7 cellular contexts compared by ENCODE assay signal in genomic region chr10:130111115-130111847, GRCh38. TPM values are rescaled to one million over a fixed set of nuclear protein-coding genes. Genes with fewer than 3 reads are reported as not detected.
DNase-seq lines count a peak whose midpoint lies in the region; ATAC-seq, FAIRE-seq and TF ChIP-seq lines count a peak whose summit lies in the region.

No MANE protein-coding gene starts in this region.

- TF ChIP-seq POLR2A in GM12878 (IDR thresholded peaks at IDR 0.05; ENCODE audit: low read depth, low read length) = peak; percentile 73; the same call in 1 of the 2 replicates

- H3K27ac ChIP-seq in GM12878 (ENCODE audit: control insufficient read depth, insufficient read depth) = peak overlapping the region; percentile 87

- WGBS in GM12878 (ENCODE audit: insufficient coverage, insufficient replicate concordance, low lambda C conversion rate, missing lambda C conversion rate) = under 1% methylated on average over 47 of the region's 49 CpGs

- no peaks in the 10 kb centered on the region; the same call in 2 of the 3 replicates for H3K9me3 ChIP-seq in GM12878 (replicated peaks; ENCODE audit: control insufficient read depth, insufficient read depth, low read length)

- FAIRE-seq in GM12878 (lab: Jason Lieb, UNC) = peak; percentile 18

- CTCF ChIA-PET in GM12878 (lab: Yijun Ruan, JAX) = interaction anchor here (0.5 to 3.9 kb wide), 11 partner anchors 11 to 69 kb away, joined by 3 to 45 read pairs (median 9); partner anchors contain the start of gene GLRX3

- peak overlapping the region; percentile 100 for H2AFZ ChIP-seq in GM12878 (ENCODE audit: control insufficient read depth, low read depth, low read length)

- no peak for TF ChIP-seq RAD21 in GM12878 (IDR thresholded peaks at IDR 0.05; ENCODE audit: insufficient read depth, low read depth, low read length)

- peak overlapping the region; percentile 100 for H3K4me2 ChIP-seq in GM12878 (ENCODE audit: control insufficient read depth, insufficient read depth)

- TF ChIP-seq EP300 in GM12878 (IDR thresholded peaks at IDR 0.05; ENCODE audit: borderline replicate concordance in 1 of 2, control insufficient read depth in 1 of 2, low read depth in 2 of 2, low read length in 2 of 2) = 0 out of 4 replicates have a peak, but pooled peaks of 1 of the 2 experiments have one; percentile 21

- intact Hi-C loops in GM12878 (cut with micrococcal nuclease; ENCODE audit: unreplicated experiment) = no loop called here

- SMC1A ChIA-PET in GM12878 (lab: Charles Lee; ENCODE audit: uncharacterized antibody, unreplicated experiment) = interaction anchor here (0.9 to 3.1 kb wide), 9 partner anchors 11 to 34 kb away, joined by 3 to 19 read pairs (median 10); partner anchors contain the start of gene GLRX3

- BruUV-seq in GM12878 (replicated peaks; lab: Mats Ljungman, UMichigan) = TSS peak; percentile 94

- POLR2A ChIA-PET in GM12878 (lab: Charles Lee) = interaction anchor here (1.1 to 3.1 kb wide), 4 partner anchors 16 to 31 kb away, joined by 10 to 48 read pairs (median 16); partner anchors contain the start of gene GLRX3

- H3K4me3 ChIP-seq in GM12878 (peak overlapping the region; percentile 84), retinal pigment epithelial cell (ENCODE audit: low read length) (peak overlapping the region; percentile 88)

- peaks cover 17% of the 10 kb centered on the region for H3K4me1 ChIP-seq in GM12878 (ENCODE audit: control insufficient read depth, insufficient read depth, low read length)

- ATAC-seq in GM18511 (IDR thresholded peaks at IDR 0.05; ENCODE audit: unreplicated experiment) (peak; percentile 89), HG02981 (IDR thresholded peaks at IDR 0.05; ENCODE audit: unreplicated experiment) (peak; percentile 82), GM12878 (peak; percentile 89)

- peaks cover 16% of the 10 kb centered on the region for H3K79me2 ChIP-seq in GM12878 (ENCODE audit: control insufficient read depth, insufficient read depth, low read length)

- H3K27me3 ChIP-seq in GM12878 (replicated peaks in 1 of 2; ENCODE audit: control insufficient read depth in 2 of 2, insufficient read depth in 2 of 2, low read length in 1 of 2) = no peaks in the 10 kb centered on the region

- H4K20me1 ChIP-seq in GM12878 (ENCODE audit: control insufficient read depth, insufficient read depth) = no peaks in the 10 kb centered on the region

- peak overlapping the region; percentile 90 for H3K9ac ChIP-seq in GM12878 (ENCODE audit: control insufficient read depth, insufficient read depth, low read length)

- RAD21 ChIA-PET in GM12878 (lab: Charles Lee; ENCODE audit: unreplicated experiment) = interaction anchor here (0.7 to 3.1 kb wide), 7 partner anchors 16 to 222 kb away, joined by 3 to 55 read pairs (median 4); partner anchors contain the start of gene GLRX3

- H3K36me3 ChIP-seq in GM12878 (ENCODE audit: control insufficient read depth in 2 of 2, insufficient read depth in 2 of 2, low read length in 1 of 2) = no peaks in the 10 kb centered on the region

- in situ Hi-C loops in GM12878 (cut with MboI) = loop anchor here (10.0 to 25.0 kb wide), 2 partner anchors 646 to 1074 kb away; partner anchors contain the start of gene MGMT

- no peak for TF ChIP-seq CTCF in GM12878 (IDR thresholded peaks at IDR 0.05 in 2 of 3, conservative IDR thresholded peaks at IDR 0.05 in 1 of 3; ENCODE audit: control insufficient read depth in 2 of 3, extremely low read depth in 1 of 3, insufficient read depth in 1 of 3, low read depth in 3 of 3, low read length in 3 of 3)
- no peak for TF ChIP-seq CTCF in retinal pigment epithelial cell (conservative IDR thresholded peaks at IDR 0.05; ENCODE audit: low read depth, low read length)

- peak; percentile 79 for DNase-seq in NCI-H2029 (lab: John Stamatoyannopoulos, UW)
- peak; percentile 95 for DNase-seq in T1000 (lab: John Stamatoyannopoulos, UW)
- peak; percentile 88 for DNase-seq in GM12878 (ENCODE audit: low read depth, low spot score)
- peak in 50 of 51 donors; percentile 85 to 100 (median 96) for DNase-seq in hypothalamus (lab: John Stamatoyannopoulos, UW)
- DNase-seq in retinal pigment epithelial cell (ENCODE audit: low read depth) = peak; percentile 93

TF ChIP-seq in GM12878, 131 proteins besides CTCF, POLR2A, EP300 and RAD21 (continues in another document):
- 0 out of 2 replicates have a peak, but pooled peaks have one; percentile 37 for TF ChIP-seq NBN (IDR thresholded peaks at IDR 0.05)
- peak; percentile 42 for TF ChIP-seq NR2F1 (conservative IDR thresholded peaks at IDR 0.05)
- peak; percentile 92 for TF ChIP-seq SP1 (IDR thresholded peaks at IDR 0.05; ENCODE audit: low read depth, low read length)
- no peak for TF ChIP-seq ATF2 (IDR thresholded peaks at IDR 0.05; ENCODE audit: low read length)
- peak; percentile 45; the same call in 1 of the 2 replicates for TF ChIP-seq RB1 (IDR thresholded peaks at IDR 0.05; ENCODE audit: borderline replicate concordance)
- TF ChIP-seq ZBTB33 (IDR thresholded peaks at IDR 0.05) = no peak
- no peak for TF ChIP-seq RCOR1 (conservative IDR thresholded peaks at IDR 0.05; ENCODE audit: low read depth, low read length)
- TF ChIP-seq WRNIP1 (IDR thresholded peaks at IDR 0.05; ENCODE audit: borderline replicate concordance, low read depth, low read length) = no peak
- no peak for TF ChIP-seq ZSCAN29 (IDR thresholded peaks at IDR 0.05)
- peak; percentile 83 for TF ChIP-seq ZNF207 (IDR thresholded peaks at IDR 0.05; ENCODE audit: borderline replicate concordance)
- no peak; the same call in 1 of the 2 replicates for TF ChIP-seq MXI1 (IDR thresholded peaks at IDR 0.05; ENCODE audit: low read depth, low read length)
- 0 out of 2 replicates have a peak, but pooled peaks have one; percentile 2 for TF ChIP-seq RAD51 (IDR thresholded peaks at IDR 0.05)
- no peak; the same call in 1 of the 2 replicates for TF ChIP-seq PML (IDR thresholded peaks at IDR 0.05; ENCODE audit: low read length)

RNA-seq across cellular contexts. Expression of gene C10orf143, which starts 0.7 kb away (rescaled TPM):
- 1.2 and 1.4 TPM in 2 replicates for total RNA-seq in GM12878 (2013; cell fraction: nucleolus; rRNA removed)
- total RNA-seq in GM12878 (2014; rRNA removed) (2.1 TPM in 2 replicates), GM12878 (2014; rRNA removed; fragmentation: Illumina TruSeq; extraction: Trizol) (1.9 and 2.1 TPM in 2 replicates), GM12878 (2021) (2.5 and 2.8 TPM in 2 replicates)
- 1.2 TPM for polyA plus RNA-seq in GM12878 (2011; ENCODE audit: low read depth)
- polyA plus RNA-seq in GM12878 (2011; rRNA removed) (2.3 and 2.4 TPM in 2 replicates), GM12878 (2014; fragmentation: Illumina TruSeq; extraction: Trizol) (3.4 and 3.6 TPM in 2 replicates), GM12878 (2014; fragmentation: Nextera tagmentation; extraction: Ambion mirVana) (under 1 TPM; 0.64 to 0.90 TPM), GM12878 (2014; rRNA removed) (3.0 and 3.8 TPM in 2 replicates), GM12878 (2016; fragmentation: Nextera tagmentation; extraction: Ambion mirVana) (1 to 10 TPM; 5.4 to 7.9 TPM)
- polyA plus RNA-seq in GM12878 (2011; cell fraction: cytosol; rRNA removed) = 1.8 and 1.9 TPM in 2 replicates
- polyA plus RNA-seq in GM12878 (2011; cell fraction: nucleus; rRNA removed) = 1.7 and 2.0 TPM in 2 replicates
- 2.2 and 2.3 TPM in 2 replicates for polyA plus RNA-seq in GM12878 (2012)
- 0.88 and 1.2 TPM in 2 replicates for polyA minus RNA-seq in GM12878 (2011; rRNA and poly(A)+ RNA removed)
- not detected in 2 replicates for polyA minus RNA-seq in GM12878 (2011; cell fraction: cytosol; rRNA and poly(A)+ RNA removed)
- polyA minus RNA-seq in GM12878 (2011; cell fraction: nucleus; rRNA and poly(A)+ RNA removed) = 0.60 and 0.86 TPM in 2 replicates

RNA-seq across cellular contexts. Expression of gene GLRX3, which starts 24.9 kb away (rescaled TPM):
- 57.1 and 69.3 TPM in 2 replicates for total RNA-seq in GM12878 (2013; cell fraction: nucleolus; rRNA removed)
- total RNA-seq in GM12878 (2014; rRNA removed) (94.7 and 122 TPM in 2 replicates), GM12878 (2014; rRNA removed; fragmentation: Illumina TruSeq; extraction: Trizol) (128 and 132 TPM in 2 replicates), GM12878 (2021) (123 and 127 TPM in 2 replicates)
- 35.2 TPM for polyA plus RNA-seq in GM12878 (2011; ENCODE audit: low read depth)
- polyA plus RNA-seq in GM12878 (2011; rRNA removed) (125 and 176 TPM in 2 replicates), GM12878 (2014; fragmentation: Illumina TruSeq; extraction: Trizol) (151 and 160 TPM in 2 replicates), GM12878 (2014; fragmentation: Nextera tagmentation; extraction: Ambion mirVana) (100 to 1,000 TPM; 131 to 171 TPM), GM12878 (2014; rRNA removed) (92.2 and 125 TPM in 2 replicates), GM12878 (2016; fragmentation: Nextera tagmentation; extraction: Ambion mirVana) (100 to 1,000 TPM; 204 to 209 TPM)
- polyA plus RNA-seq in GM12878 (2011; cell fraction: cytosol; rRNA removed) = 84.5 and 88.0 TPM in 2 replicates
- 42.0 and 56.2 TPM in 2 replicates for polyA plus RNA-seq in GM12878 (2011; cell fraction: nucleus; rRNA removed)
- polyA plus RNA-seq in GM12878 (2012) = 85.3 and 87.3 TPM in 2 replicates
- 23.6 and 24.9 TPM in 2 replicates for polyA minus RNA-seq in GM12878 (2011; rRNA and poly(A)+ RNA removed)
- polyA minus RNA-seq in GM12878 (2011; cell fraction: cytosol; rRNA and poly(A)+ RNA removed) = 15.4 and 16.9 TPM in 2 replicates
- 9.6 and 26.6 TPM in 2 replicates for polyA minus RNA-seq in GM12878 (2011; cell fraction: nucleus; rRNA and poly(A)+ RNA removed)

Comparison
In these comparisons a context has a peak if more than half of its experiments do, and no peak if none do; other contexts are left out.
1. Peak in every context shown above with its lines: DNase-seq, ATAC-seq, H3K4me3 ChIP-seq and H3K27ac ChIP-seq.